Comparison of ENCODE assay signal across 1 cellular context in the genomic region with DNA sequence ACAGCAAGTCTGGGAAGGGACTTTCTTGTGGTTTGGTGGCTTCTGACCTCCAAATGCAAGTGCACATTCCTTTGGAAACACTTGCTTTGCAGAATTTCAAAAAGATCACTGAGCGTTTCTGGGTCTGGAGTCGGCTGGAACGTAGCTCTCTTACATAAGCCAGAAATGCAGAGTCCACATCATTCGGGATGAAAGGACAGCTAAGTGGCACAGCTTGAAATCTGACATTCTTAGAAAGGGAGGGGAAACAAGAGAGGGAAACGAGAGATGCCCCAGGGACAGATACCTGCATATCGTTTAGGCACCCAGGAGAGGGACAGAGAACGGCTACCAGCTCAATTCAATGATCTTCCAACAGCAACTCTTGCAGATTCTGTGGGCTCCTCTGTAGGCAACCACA.
TF ChIP-seq lines count a peak whose summit lies in the region.

No MANE protein-coding gene starts in this region.

TF ChIP-seq in GM23338, 12 proteins besides CTCF, POLR2A, EP300 and RAD21 (continued from another document):
- TF ChIP-seq, protein P1, sequence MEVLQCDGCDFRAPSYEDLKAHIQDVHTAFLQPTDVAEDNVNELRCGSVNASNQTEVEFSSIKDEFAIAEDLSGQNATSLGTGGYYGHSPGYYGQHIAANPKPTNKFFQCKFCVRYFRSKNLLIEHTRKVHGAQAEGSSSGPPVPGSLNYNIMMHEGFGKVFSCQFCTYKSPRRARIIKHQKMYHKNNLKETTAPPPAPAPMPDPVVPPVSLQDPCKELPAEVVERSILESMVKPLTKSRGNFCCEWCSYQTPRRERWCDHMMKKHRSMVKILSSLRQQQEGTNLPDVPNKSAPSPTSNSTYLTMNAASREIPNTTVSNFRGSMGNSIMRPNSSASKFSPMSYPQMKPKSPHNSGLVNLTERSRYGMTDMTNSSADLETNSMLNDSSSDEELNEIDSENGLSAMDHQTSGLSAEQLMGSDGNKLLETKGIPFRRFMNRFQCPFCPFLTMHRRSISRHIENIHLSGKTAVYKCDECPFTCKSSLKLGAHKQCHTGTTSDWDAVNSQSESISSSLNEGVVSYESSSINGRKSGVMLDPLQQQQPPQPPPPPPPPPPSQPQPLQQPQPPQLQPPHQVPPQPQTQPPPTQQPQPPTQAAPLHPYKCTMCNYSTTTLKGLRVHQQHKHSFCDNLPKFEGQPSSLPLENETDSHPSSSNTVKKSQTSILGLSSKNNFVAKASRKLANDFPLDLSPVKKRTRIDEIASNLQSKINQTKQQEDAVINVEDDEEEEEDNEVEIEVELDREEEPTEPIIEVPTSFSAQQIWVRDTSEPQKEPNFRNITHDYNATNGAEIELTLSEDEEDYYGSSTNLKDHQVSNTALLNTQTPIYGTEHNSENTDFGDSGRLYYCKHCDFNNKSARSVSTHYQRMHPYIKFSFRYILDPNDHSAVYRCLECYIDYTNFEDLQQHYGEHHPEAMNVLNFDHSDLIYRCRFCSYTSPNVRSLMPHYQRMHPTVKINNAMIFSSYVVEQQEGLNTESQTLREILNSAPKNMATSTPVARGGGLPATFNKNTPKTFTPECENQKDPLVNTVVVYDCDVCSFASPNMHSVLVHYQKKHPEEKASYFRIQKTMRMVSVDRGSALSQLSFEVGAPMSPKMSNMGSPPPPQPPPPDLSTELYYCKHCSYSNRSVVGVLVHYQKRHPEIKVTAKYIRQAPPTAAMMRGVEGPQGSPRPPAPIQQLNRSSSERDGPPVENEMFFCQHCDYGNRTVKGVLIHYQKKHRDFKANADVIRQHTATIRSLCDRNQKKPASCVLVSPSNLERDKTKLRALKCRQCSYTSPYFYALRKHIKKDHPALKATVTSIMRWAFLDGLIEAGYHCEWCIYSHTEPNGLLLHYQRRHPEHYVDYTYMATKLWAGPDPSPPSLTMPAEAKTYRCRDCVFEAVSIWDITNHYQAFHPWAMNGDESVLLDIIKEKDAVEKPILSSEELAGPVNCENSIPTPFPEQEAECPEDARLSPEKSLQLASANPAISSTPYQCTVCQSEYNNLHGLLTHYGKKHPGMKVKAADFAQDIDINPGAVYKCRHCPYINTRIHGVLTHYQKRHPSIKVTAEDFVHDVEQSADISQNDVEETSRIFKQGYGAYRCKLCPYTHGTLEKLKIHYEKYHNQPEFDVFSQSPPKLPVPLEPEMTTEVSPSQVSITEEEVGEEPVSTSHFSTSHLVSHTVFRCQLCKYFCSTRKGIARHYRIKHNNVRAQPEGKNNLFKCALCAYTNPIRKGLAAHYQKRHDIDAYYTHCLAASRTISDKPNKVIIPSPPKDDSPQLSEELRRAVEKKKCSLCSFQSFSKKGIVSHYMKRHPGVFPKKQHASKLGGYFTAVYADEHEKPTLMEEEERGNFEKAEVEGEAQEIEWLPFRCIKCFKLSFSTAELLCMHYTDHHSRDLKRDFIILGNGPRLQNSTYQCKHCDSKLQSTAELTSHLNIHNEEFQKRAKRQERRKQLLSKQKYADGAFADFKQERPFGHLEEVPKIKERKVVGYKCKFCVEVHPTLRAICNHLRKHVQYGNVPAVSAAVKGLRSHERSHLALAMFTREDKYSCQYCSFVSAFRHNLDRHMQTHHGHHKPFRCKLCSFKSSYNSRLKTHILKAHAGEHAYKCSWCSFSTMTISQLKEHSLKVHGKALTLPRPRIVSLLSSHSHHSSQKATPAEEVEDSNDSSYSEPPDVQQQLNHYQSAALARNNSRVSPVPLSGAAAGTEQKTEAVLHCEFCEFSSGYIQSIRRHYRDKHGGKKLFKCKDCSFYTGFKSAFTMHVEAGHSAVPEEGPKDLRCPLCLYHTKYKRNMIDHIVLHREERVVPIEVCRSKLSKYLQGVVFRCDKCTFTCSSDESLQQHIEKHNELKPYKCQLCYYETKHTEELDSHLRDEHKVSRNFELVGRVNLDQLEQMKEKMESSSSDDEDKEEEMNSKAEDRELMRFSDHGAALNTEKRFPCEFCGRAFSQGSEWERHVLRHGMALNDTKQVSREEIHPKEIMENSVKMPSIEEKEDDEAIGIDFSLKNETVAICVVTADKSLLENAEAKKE (CRISPR knock-in tag; IDR thresholded peaks at IDR 0.05) = peak; percentile 84
